In genomic region chr1:185821612-185822385, GRCh38 we compare ENCODE assay signal across 1 cellular context.
TF ChIP-seq lines count a peak whose summit lies in the region.

No MANE protein-coding gene starts in this region.

TF ChIP-seq in HCT116, 20 proteins besides CTCF, POLR2A, EP300 and RAD21 (continued from another document):
- TF ChIP-seq REST (IDR thresholded peaks at IDR 0.05; ENCODE audit: low read depth): no peak
- TF ChIP-seq SRF (IDR thresholded peaks at IDR 0.05; ENCODE audit: low read depth): no peak
- TF ChIP-seq SIN3A (IDR thresholded peaks at IDR 0.05; ENCODE audit: low read depth): no peak
- TF ChIP-seq YY1 (IDR thresholded peaks at IDR 0.05; ENCODE audit: extremely low read depth, insufficient replicate concordance, low read depth, low read length): no peak
- TF ChIP-seq ZFX (IDR thresholded peaks at IDR 0.05): no peak
- TF ChIP-seq ATF3 (IDR thresholded peaks at IDR 0.05): no peak
- TF ChIP-seq ZBTB33 (IDR thresholded peaks at IDR 0.05; ENCODE audit: extremely low read depth, insufficient replicate concordance, low read length): no peak
- TF ChIP-seq EZH2phosphoT487 (IDR thresholded peaks at IDR 0.05; ENCODE audit: borderline replicate concordance): no peak
- TF ChIP-seq CBX3 (IDR thresholded peaks at IDR 0.05; ENCODE audit: low read depth): no peak
- TF ChIP-seq EGR1 (IDR thresholded peaks at IDR 0.05; ENCODE audit: low read depth): no peak
- no peak for TF ChIP-seq JUND (IDR thresholded peaks at IDR 0.05)
- no peak for TF ChIP-seq MAX (IDR thresholded peaks at IDR 0.05)
- no peak for TF ChIP-seq ZNF274 (IDR thresholded peaks at IDR 0.05; ENCODE audit: low read depth, low read length)
